8 cellular contexts compared by ENCODE assay signal in the genomic region with DNA sequence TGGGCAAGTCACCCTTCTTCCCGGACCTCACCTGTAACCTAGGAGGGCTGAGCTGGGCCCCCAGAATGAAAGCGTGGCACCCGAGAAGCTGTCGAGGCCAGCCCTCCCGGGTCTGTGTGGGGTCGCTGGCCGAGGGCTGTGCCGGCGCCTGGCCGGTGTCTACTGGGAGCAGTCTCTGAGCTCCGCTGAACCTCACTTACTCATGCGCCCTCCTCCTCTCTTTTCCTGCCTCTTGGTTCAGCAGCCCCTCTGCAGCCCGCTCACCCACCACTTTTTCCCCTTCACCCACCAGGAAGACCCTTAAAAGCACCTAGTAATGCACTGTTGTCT. TPM values are rescaled to one million over a fixed set of nuclear protein-coding genes. Genes with fewer than 3 reads are reported as not detected.
A peak's percentile ranks its signal among the peaks of the same experiment; 100 is the strongest.
DNase-seq lines count a peak whose midpoint lies in the region; ATAC-seq and TF ChIP-seq lines count a peak whose summit lies in the region.

No MANE protein-coding gene starts in this region.

- peak; percentile 19 to 27 for ATAC-seq in CD4-positive, CD25-positive, alpha-beta regulatory T cell (ENCODE audit: low read depth in 2 of 2)
- peak; percentile 19 for ATAC-seq in GM21825 (IDR thresholded peaks at IDR 0.05; ENCODE audit: unreplicated experiment)

- TF ChIP-seq CTCF in Peyer's patch (IDR thresholded peaks at IDR 0.05), result no peak
- no peak for TF ChIP-seq CTCF in neural crest cell (conservative IDR thresholded peaks at IDR 0.05)

- peak overlapping the region; percentile 45 for H3K4me3 ChIP-seq in CD4-positive, CD25-positive, alpha-beta regulatory T cell (ENCODE audit: low read depth, low read length)
- H3K4me3 ChIP-seq in Peyer's patch (peak overlapping the region; percentile 59 to 94 (median 68)), esophagus (ENCODE audit: low read depth in 1 of 2, low read length in 2 of 2) (peak overlapping the region; percentile 82 to 88)

- TF ChIP-seq POLR2A in Peyer's patch (IDR thresholded peaks at IDR 0.05), result no peak

- H3K4me1 ChIP-seq in CD4-positive, CD25-positive, alpha-beta regulatory T cell (ENCODE audit: control insufficient read depth, insufficient read depth, low read length, poor library complexity, severe bottlenecking), result peaks cover 27% of the 10 kb centered on the region
- H3K4me1 ChIP-seq in Peyer's patch (peaks cover 0 to 7% (median 0%) of the 10 kb centered on the region in 4 donors), esophagus (ENCODE audit: control insufficient read depth in 2 of 2, insufficient read depth in 2 of 2, low read length in 1 of 2) (peaks cover 0 to 3% of the 10 kb centered on the region in 2 donors)

- peaks cover 4% of the 10 kb centered on the region for H3K27me3 ChIP-seq in CD4-positive, CD25-positive, alpha-beta regulatory T cell (ENCODE audit: control insufficient read depth, insufficient read depth, low read length)
- no peaks in the 10 kb centered on the region for H3K27me3 ChIP-seq in Peyer's patch
- H3K27me3 ChIP-seq in esophagus (ENCODE audit: control insufficient read depth in 1 of 2, insufficient read depth in 2 of 2, low read length in 2 of 2), result no peaks in the 10 kb centered on the region

- no peaks in the 10 kb centered on the region for H3K9me3 Mint-ChIP-seq in CD4-positive, CD25-positive, alpha-beta regulatory T cell
- no peaks in the 10 kb centered on the region for H3K9me3 Mint-ChIP-seq in neural crest cell

- no peak for DNase-seq in CD4-positive, CD25-positive, alpha-beta regulatory T cell
- no peak for DNase-seq in Peyer's patch
- DNase-seq in neural crest cell (ENCODE audit: low read depth, low spot score), result no peak
- DNase-seq in Kasumi-1 (lab: John Stamatoyannopoulos, UW), result no peak
- no peak for DNase-seq in effector CD4-positive, alpha-beta T cell
- no peak for DNase-seq in activated effector memory CD4-positive, alpha-beta T cell treated with anti-CD3 and anti-CD28 coated beads, Interleukin-2, amount 50 U/mL, for 16 hours

- no peaks in the 10 kb centered on the region for H3K36me3 ChIP-seq in CD4-positive, CD25-positive, alpha-beta regulatory T cell (ENCODE audit: control insufficient read depth, insufficient read depth, low read length)
- no peaks in the 10 kb centered on the region for H3K36me3 ChIP-seq in Peyer's patch
- H3K36me3 ChIP-seq in esophagus (ENCODE audit: control insufficient read depth in 2 of 2, insufficient read depth in 2 of 2, low read length in 1 of 2), result no peaks in the 10 kb centered on the region

- peaks cover 15% of the 10 kb centered on the region for H3K27me3 Mint-ChIP-seq in CD4-positive, CD25-positive, alpha-beta regulatory T cell
- peaks cover 48% of the 10 kb centered on the region for H3K27me3 Mint-ChIP-seq in neural crest cell (ENCODE audit: low read depth)

- WGBS in esophagus, 2 donors, result 0 to 1% methylated on average over 12 to 13 of the region's 13 CpGs

- H3K27ac Mint-ChIP-seq in CD4-positive, CD25-positive, alpha-beta regulatory T cell, result peak overlapping the region in 1 of 3 donors; percentile 82
- H3K27ac Mint-ChIP-seq in neural crest cell (ENCODE audit: unreplicated experiment), result no peak overlapping the region

- H3K27ac ChIP-seq in CD4-positive, CD25-positive, alpha-beta regulatory T cell (ENCODE audit: insufficient read depth, low read length, poor library complexity, severe bottlenecking), result no peak overlapping the region
- peak overlapping the region; percentile 62 to 83 (median 73) for H3K27ac ChIP-seq in Peyer's patch
- H3K27ac ChIP-seq in esophagus (ENCODE audit: low read depth in 2 of 2, low read length in 1 of 2), result peak overlapping the region; percentile 64 to 81

- H3K4me3 Mint-ChIP-seq in CD4-positive, CD25-positive, alpha-beta regulatory T cell, result peak overlapping the region; percentile 67 to 93 (median 82)
- H3K4me3 Mint-ChIP-seq in neural crest cell, result peak overlapping the region; percentile 87

- peaks cover 9 to 29% (median 11%) of the 10 kb centered on the region in 4 donors for H3K4me1 Mint-ChIP-seq in CD4-positive, CD25-positive, alpha-beta regulatory T cell
- peaks cover 16% of the 10 kb centered on the region for H3K4me1 Mint-ChIP-seq in neural crest cell

- no peaks in the 10 kb centered on the region for H3K9me3 ChIP-seq in CD4-positive, CD25-positive, alpha-beta regulatory T cell (ENCODE audit: control insufficient read depth in 2 of 2, low read length in 2 of 2)
- H3K9me3 ChIP-seq in Peyer's patch, result no peaks in the 10 kb centered on the region
- H3K9me3 ChIP-seq in esophagus (ENCODE audit: control insufficient read depth in 2 of 2, insufficient read depth in 1 of 2, low read depth in 1 of 2, low read length in 1 of 2), result no peaks in the 10 kb centered on the region

- no peaks in the 10 kb centered on the region for H3K36me3 Mint-ChIP-seq in CD4-positive, CD25-positive, alpha-beta regulatory T cell
- H3K36me3 Mint-ChIP-seq in neural crest cell (ENCODE audit: low read depth), result no peaks in the 10 kb centered on the region

RNA-seq across cellular contexts. Expression of a gene that starts 0.4 kb away (rescaled TPM):
- 1.6 TPM for total RNA-seq in CD4-positive, CD25-positive, alpha-beta regulatory T cell
- polyA plus RNA-seq in CD4-positive, CD25-positive, alpha-beta regulatory T cell, result 1 to 10 TPM; 2.6 to 4.1 (median 3.3) TPM
- total RNA-seq in Peyer's patch, result 10 to 100 TPM; 12.4 to 32.9 (median 26.8) TPM
- 1 to 10 TPM; 2.7 to 2.9 TPM for polyA plus RNA-seq in esophagus
- 0.86 and 1.5 TPM in 2 replicates for total RNA-seq in neural crest cell

RNA-seq across cellular contexts. Expression of a gene that starts 32.4 kb away (rescaled TPM):
- total RNA-seq in CD4-positive, CD25-positive, alpha-beta regulatory T cell, result 102 TPM
- polyA plus RNA-seq in CD4-positive, CD25-positive, alpha-beta regulatory T cell, result 100 to 1,000 TPM; 249 to 331 (median 291) TPM
- total RNA-seq in Peyer's patch (100 to 1,000 TPM in 2 of 4 donors, 10 to 100 TPM in 2; 44.3 to 148 (median 103) TPM), neural crest cell (315 and 324 TPM in 2 replicates)
- 100 to 1,000 TPM; 109 to 188 TPM for polyA plus RNA-seq in esophagus

RNA-seq across cellular contexts. Expression of a gene that starts 57.5 kb away (rescaled TPM):
- total RNA-seq in CD4-positive, CD25-positive, alpha-beta regulatory T cell, result 0.94 TPM
- polyA plus RNA-seq in CD4-positive, CD25-positive, alpha-beta regulatory T cell, result 1 to 10 TPM in 1 of 4 donors, under 1 TPM in 2, not detected in 1; 0.08 to 2.0 (median 0.29) TPM
- total RNA-seq in Peyer's patch (1 to 10 TPM in 2 of 4 donors, under 1 TPM in 2; 0.38 to 1.7 (median 0.87) TPM), neural crest cell (23.0 and 23.6 TPM in 2 replicates)
- 1 to 10 TPM; 1.5 to 2.3 TPM for polyA plus RNA-seq in esophagus
